In the genomic region with DNA sequence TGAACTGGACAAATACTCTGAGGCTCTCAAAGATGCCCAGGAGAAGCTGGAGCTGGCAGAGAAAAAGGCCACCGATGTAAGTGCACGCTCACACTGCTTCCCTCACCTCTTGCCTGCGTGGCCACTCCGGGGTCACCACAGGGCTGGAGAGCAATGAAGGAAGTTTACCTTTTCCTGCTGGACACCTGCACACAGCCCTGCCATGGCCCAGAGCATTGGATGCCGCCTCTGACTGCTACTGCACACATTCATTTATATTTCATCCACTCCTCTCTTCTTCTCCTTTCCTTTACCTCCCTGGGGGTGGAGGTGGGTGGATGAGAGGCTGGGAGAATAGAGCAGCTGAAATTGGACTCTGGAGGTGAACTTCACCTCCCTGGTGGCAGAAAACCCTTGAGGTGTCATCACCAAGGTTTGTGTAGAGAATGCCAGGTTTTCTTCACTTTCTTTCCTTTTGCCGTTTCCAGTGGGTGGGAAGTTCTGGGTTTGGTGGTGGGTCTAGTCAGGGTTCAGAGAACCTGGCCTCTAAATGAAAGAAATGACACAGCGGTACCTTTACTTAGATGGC, we compare ENCODE assay signal across 8 cellular contexts. TPM values are rescaled to one million over a fixed set of nuclear protein-coding genes. Genes with fewer than 3 reads are reported as not detected.
A peak's percentile ranks its signal among the peaks of the same experiment; 100 is the strongest.
DNase-seq lines count a peak whose midpoint lies in the region; ATAC-seq and TF ChIP-seq lines count a peak whose summit lies in the region.

No MANE protein-coding gene starts in this region.

- ATAC-seq in RWPE2 (ENCODE audit: low read depth) (no peak), HG03097 (IDR thresholded peaks at IDR 0.05; ENCODE audit: low FRiP score, unreplicated experiment) (no peak), HG02798 (IDR thresholded peaks at IDR 0.05; ENCODE audit: poor library complexity, unreplicated experiment) (no peak)

- no peaks in the 10 kb centered on the region for H3K9me3 ChIP-seq in RWPE2 (ENCODE audit: severe bottlenecking)
- no peaks in the 10 kb centered on the region for H3K9me3 ChIP-seq in osteoblast (ENCODE audit: low read depth, low read length)

- H3K4me1 ChIP-seq in RWPE2 (ENCODE audit: insufficient read depth, poor library complexity, severe bottlenecking) (peaks cover 32% of the 10 kb centered on the region), osteoblast (ENCODE audit: insufficient read depth, low read length) (peaks cover 36% of the 10 kb centered on the region)

- H3K27me3 ChIP-seq in BJ (ENCODE audit: control insufficient read depth, insufficient read depth, low read length) = no peaks in the 10 kb centered on the region
- H3K27me3 ChIP-seq in RWPE2 (ENCODE audit: insufficient read depth, poor library complexity, severe bottlenecking) = no peaks in the 10 kb centered on the region
- H3K27me3 ChIP-seq in osteoblast (ENCODE audit: insufficient read depth, low read length) = no peaks in the 10 kb centered on the region

- no peak overlapping the region for H2AFZ ChIP-seq in osteoblast (ENCODE audit: low read length)

- POLR2A ChIA-PET in BJ (lab: Charles Lee) = interaction anchor here (0.7 to 1.6 kb wide), 7 partner anchors 14 to 264 kb away, joined by 3 to 7 read pairs (median 4); no protein-coding TSS in a partner anchor

- peak overlapping the region; percentile 85 for H3K4me2 ChIP-seq in osteoblast (ENCODE audit: insufficient read depth, low read length)

- CTCF ChIA-PET in BJ (lab: Yijun Ruan, JAX) = interaction anchor here (0.7 to 5.5 kb wide), 4 partner anchors 115 to 262 kb away, joined by 4 to 27 read pairs (median 5); no protein-coding TSS in a partner anchor

- H4K20me1 ChIP-seq in osteoblast (ENCODE audit: insufficient read depth, low read length) = peaks cover 42% of the 10 kb centered on the region

- peaks cover 66% of the 10 kb centered on the region for H3K79me2 ChIP-seq in osteoblast (ENCODE audit: insufficient read depth, low read length)

- DNase-seq in BJ (ENCODE audit: low read depth) = no peak
- DNase-seq in RWPE2 (ENCODE audit: low spot score) = no peak
- no peak for DNase-seq in fibroblast of pulmonary artery (ENCODE audit: low read depth)
- DNase-seq in osteoblast (ENCODE audit: insufficient read length, low spot score, missing footprints) = peak; percentile 51
- DNase-seq in NOMO-1 treated with dmso at 0.1 percent for 144 hours (lab: John Stamatoyannopoulos, UW; ENCODE audit: unreplicated experiment) = no peak
- no peak for DNase-seq in SIG-M5 (lab: John Stamatoyannopoulos, UW)

- H3K36me3 ChIP-seq in BJ (ENCODE audit: control insufficient read depth, insufficient read depth, low read length) (peaks cover 14% of the 10 kb centered on the region), RWPE2 (ENCODE audit: low read depth) (peaks cover 33% of the 10 kb centered on the region), osteoblast (ENCODE audit: insufficient read depth, low read length) (peaks cover 50% of the 10 kb centered on the region)

- TF ChIP-seq CTCF in BJ (IDR thresholded peaks at IDR 0.05; ENCODE audit: insufficient read depth, low read depth, low read length) (no peak), RWPE2 (IDR thresholded peaks at IDR 0.05; ENCODE audit: poor library complexity, severe bottlenecking) (no peak), fibroblast of pulmonary artery (IDR thresholded peaks at IDR 0.05; ENCODE audit: low read length, missing control alignments) (no peak), osteoblast (IDR thresholded peaks at IDR 0.05; ENCODE audit: extremely low read depth, low read depth, low read length) (no peak)

- H3K4me3 ChIP-seq in BJ (ENCODE audit: low read depth, low read length) (peak overlapping the region; percentile 90), RWPE2 (ENCODE audit: severe bottlenecking) (peak overlapping the region; percentile 71), fibroblast of pulmonary artery (replicated peaks; ENCODE audit: low read depth, low read length) (peak overlapping the region; percentile 90), osteoblast (ENCODE audit: insufficient read depth, low read length) (peak overlapping the region; percentile 88)

- H3K27ac ChIP-seq in RWPE2 (ENCODE audit: poor library complexity, severe bottlenecking) = peak overlapping the region; percentile 59
- peak overlapping the region; percentile 91 for H3K27ac ChIP-seq in osteoblast (ENCODE audit: low read depth, low read length)

RNA-seq across cellular contexts. Expression of a gene that starts 1.6 kb away (rescaled TPM):
- polyA plus RNA-seq in BJ (2011; rRNA removed) = 1,575 and 2,338 TPM in 2 replicates
- 714 and 743 TPM in 2 replicates for polyA minus RNA-seq in BJ (2011; rRNA and poly(A)+ RNA removed)
- 1,563 and 1,708 TPM in 2 replicates for total RNA-seq in osteoblast
